In the genomic region with DNA sequence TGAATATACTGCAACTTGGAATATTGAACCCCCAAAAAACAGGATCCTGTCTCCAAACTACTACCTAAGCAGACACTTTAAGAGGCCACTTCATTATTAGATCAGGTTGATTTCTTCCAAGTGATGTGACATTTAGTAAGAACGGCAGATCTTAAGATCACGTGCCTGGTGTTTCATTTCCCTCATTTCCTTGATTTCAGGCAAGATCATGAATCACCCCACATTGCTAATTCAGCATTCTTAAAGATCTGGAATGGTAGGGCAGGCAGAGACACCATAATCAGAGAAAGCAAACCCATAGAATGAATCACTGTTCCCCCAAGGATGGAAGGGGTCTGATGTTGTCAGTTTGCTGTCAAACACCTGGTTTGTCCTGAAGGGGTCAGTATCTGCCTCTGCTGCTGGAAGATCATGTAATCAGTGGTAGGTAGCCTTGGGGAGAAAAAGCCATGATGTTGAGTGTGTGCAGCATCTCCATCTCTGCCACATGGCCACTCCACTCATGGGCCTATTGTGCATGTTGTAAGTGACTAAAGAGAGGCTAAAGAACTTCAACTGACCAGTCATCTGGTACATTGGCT, we compare ENCODE assay signal across 10 cellular contexts.
DNase-seq lines count a peak whose midpoint lies in the region; TF ChIP-seq lines count a peak whose summit lies in the region.
"Had no signal": no experiment of that assay in that cellular context is flagged by ENCODE, and none has a peak within 500 bp of the region (broad histone marks: within the 10 kb centered on the region; RNA-seq: fewer than 3 reads in every experiment).

No MANE protein-coding gene starts in this region.

- H2BK5ac ChIP-seq in mesendoderm (ENCODE audit: low read length) = no peak overlapping the region

- H2BK120ac ChIP-seq in mesendoderm (ENCODE audit: low read depth, low read length) = no peak overlapping the region

- no peak overlapping the region for H3K4me2 ChIP-seq in mesendoderm (ENCODE audit: low read length)

- H3K4me1 ChIP-seq in mesendoderm (ENCODE audit: control insufficient read depth, low read depth, low read length) = no peaks in the 10 kb centered on the region

- H4K5ac ChIP-seq in mesendoderm (ENCODE audit: low read length) = no peak overlapping the region

- H3K56ac ChIP-seq in mesendoderm (ENCODE audit: low read length) = no peak overlapping the region

- DNase-seq in DMS53 (lab: John Stamatoyannopoulos, UW) (peak; percentile 17), DMS53 treated with DMSO at 0.1 percent for 48 hours (lab: John Stamatoyannopoulos, UW; ENCODE audit: unreplicated experiment) (no peak), M059J (ENCODE audit: low read depth) (peak; percentile 37), astrocyte of the spinal cord (ENCODE audit: low read depth, low spot score) (no peak), mesendoderm (peak; percentile 47), GF-D8 (lab: John Stamatoyannopoulos, UW) (no peak), T-helper 9 cell (no peak), hepatic stellate cell (ENCODE audit: low spot score) (no peak)
- DNase-seq: KBM-7, SIG-M5 had no signal

- H2AK5ac ChIP-seq in mesendoderm (ENCODE audit: low read length) = no peak overlapping the region

- no peaks in the 10 kb centered on the region for H3K27me3 ChIP-seq in mesendoderm (ENCODE audit: insufficient read depth, low read length, poor library complexity)

- H3K27ac ChIP-seq in mesendoderm (ENCODE audit: low read depth, low read length) = no peak overlapping the region

- peak; percentile 4 for TF ChIP-seq CTCF in astrocyte of the spinal cord (IDR thresholded peaks at IDR 0.05; ENCODE audit: low read depth, low read length)

- no peak overlapping the region for H3K9ac ChIP-seq in mesendoderm (ENCODE audit: low read length)

- no peaks in the 10 kb centered on the region for H3K79me2 ChIP-seq in mesendoderm (ENCODE audit: control insufficient read depth, insufficient read depth, low read length)

- H3K4ac ChIP-seq in mesendoderm (ENCODE audit: low read depth, low read length) = no peak overlapping the region

- H2BK15ac ChIP-seq in mesendoderm (replicated peaks; ENCODE audit: low read depth) = no peak overlapping the region

- WGBS in mesendoderm (ENCODE audit: extremely low coverage, insufficient coverage, low lambda C conversion rate) = no CpG with 5 or more reads among the region's 2 CpGs

- H3K36me3 ChIP-seq in mesendoderm (ENCODE audit: control insufficient read depth, insufficient read depth, low read length) = no peaks in the 10 kb centered on the region

- in situ Hi-C loops in astrocyte of the spinal cord (cut with HindIII; ENCODE audit: low sequenced_read_pairs) = no loop called here

- H3K4me3 ChIP-seq in astrocyte of the spinal cord (ENCODE audit: low read depth, low read length) = no peak overlapping the region
- H3K4me3 ChIP-seq in mesendoderm (ENCODE audit: low read length) = no peak overlapping the region

- H3K23ac ChIP-seq in mesendoderm (ENCODE audit: low read length) = no peak overlapping the region

- no peak overlapping the region for H3K18ac ChIP-seq in mesendoderm (ENCODE audit: low read length)

- H3K79me1 ChIP-seq in mesendoderm (ENCODE audit: low read length) = no peaks in the 10 kb centered on the region

- no peak overlapping the region for H4K8ac ChIP-seq in mesendoderm (ENCODE audit: low read depth, low read length)

Comparison
In these comparisons a context has a peak if more than half of its experiments do, and no peak if none do; other contexts are left out.
1. DNase-seq: peak in DMS53 (single experiment), M059J (single experiment) and mesendoderm (single experiment); none in DMS53 treated with DMSO at 0.1 percent for 48 hours (single experiment), astrocyte of the spinal cord (single experiment), GF-D8 (single experiment), T-helper 9 cell (single experiment) and hepatic stellate cell (single experiment).